ENCODE assay signal across 18 cellular contexts in the genomic region with DNA sequence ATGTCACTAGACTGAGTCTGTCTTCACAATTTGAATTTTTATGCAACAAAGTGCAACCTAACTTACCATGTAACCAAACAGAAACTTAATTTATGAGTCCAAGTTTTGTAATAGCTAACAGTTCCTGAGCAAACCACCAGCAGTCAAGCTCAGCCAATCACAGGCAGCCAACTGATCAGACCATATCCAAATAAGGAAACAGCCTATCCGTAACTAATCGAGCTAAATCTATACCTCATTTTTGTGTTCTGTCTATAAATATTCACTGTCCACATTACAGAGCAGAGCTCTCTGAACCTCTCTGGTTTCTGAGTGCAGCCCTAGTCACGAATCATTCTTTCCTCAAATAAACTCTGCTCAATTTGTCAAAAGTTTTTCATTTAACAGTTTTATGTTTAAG.
"Had no signal": no experiment of that assay in that cellular context is flagged by ENCODE, and none has a peak within 500 bp of the region (broad histone marks: within the 10 kb centered on the region; RNA-seq: fewer than 3 reads in every experiment).

No MANE protein-coding gene starts in this region.

- H3K36me3 ChIP-seq: SJSA1 had no signal

- H3K4me3 ChIP-seq: SJSA1, SK-N-MC had no signal

- H3K27ac ChIP-seq: SJSA1, SK-N-MC had no signal

- H3K4me1 ChIP-seq: SJSA1 had no signal

- H3K9me3 ChIP-seq: SJSA1 had no signal

- DNase-seq: KBM-7; NCI-H1092 treated with DMSO at 0.1 percent for 48 hours; NCI-H1436; NCI-H187; NCI-H2029; NCI-H2081 treated with DMSO at 0.1 percent for 48 hours; NCI-H2171; NCI-H226; NCI-H446; NCI-H510A; NCI-H524 treated with DMSO at 0.1 percent for 48 hours; NCI-H69; NCI-H774; NK-92 treated with Interleukin-12 subunit alpha and Interleukin-12 subunit beta, amount 100 ng/mL, for 24 hours; PC-3; SHP77 treated with DMSO at 0.1 percent for 48 hours had no signal

- H3K27me3 ChIP-seq: SJSA1 had no signal
